8 cellular contexts compared by ENCODE assay signal in the genomic region with DNA sequence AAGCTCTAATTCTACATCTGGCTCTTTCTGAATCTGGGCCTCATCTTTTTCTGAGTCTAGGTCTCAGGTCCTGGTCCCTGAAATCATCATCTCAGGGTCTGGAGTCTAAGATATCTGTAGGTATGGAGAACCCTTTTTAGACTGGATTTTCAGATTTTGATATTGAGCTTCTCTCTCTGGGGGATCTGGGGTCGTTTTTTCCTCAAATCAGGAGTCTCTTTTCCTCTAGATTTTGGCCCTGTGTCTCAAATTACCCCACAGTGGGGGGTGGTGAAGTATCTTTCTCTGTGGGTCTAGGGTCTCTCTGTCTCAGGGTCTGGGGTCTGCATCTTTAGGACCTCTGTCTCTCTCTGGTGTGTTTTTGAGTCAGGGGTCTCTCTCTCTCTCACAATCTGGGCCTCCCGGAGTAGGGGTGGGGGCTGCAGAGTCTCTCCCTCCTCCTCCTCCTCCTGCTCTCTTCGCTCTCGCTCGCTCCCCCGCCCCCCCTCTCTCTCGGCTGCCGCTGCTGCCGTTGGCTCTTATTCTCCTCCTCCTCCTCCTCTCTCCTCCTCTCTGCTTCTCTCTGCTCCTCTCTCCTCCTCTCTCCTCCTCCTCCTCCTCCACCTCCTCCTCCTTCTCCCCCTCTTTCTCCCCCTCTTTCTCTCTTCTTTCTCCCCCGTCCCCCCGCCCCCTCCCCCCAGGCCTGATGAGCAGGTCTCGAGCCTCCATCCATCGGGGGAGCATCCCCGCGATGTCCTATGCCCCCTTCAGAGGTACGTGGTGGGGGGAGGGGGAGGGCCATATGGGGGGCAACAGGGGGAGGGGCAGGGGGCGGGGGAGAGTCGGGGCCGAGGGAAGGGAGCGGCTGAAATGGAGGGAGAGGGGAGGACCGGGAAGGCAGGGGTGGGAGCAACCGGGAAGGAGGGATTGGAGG. TPM values are rescaled to one million over a fixed set of nuclear protein-coding genes. Genes with fewer than 3 reads are reported as not detected.
DNase-seq lines count a peak whose midpoint lies in the region; ATAC-seq, FAIRE-seq and TF ChIP-seq lines count a peak whose summit lies in the region.

A gene (plus strand): TSS at position 486 of the 913 bp plus-strand sequence. CDS start 200 bp downstream, at position 686.

- TF ChIP-seq CTCF in RWPE2 (IDR thresholded peaks at IDR 0.05; ENCODE audit: poor library complexity, severe bottlenecking) (no peak), mammary epithelial cell (conservative IDR thresholded peaks at IDR 0.05 in 1 of 2, IDR thresholded peaks at IDR 0.05 in 1 of 2; ENCODE audit: extremely low read depth in 1 of 2, insufficient read depth in 1 of 2, low read depth in 1 of 2, low read length in 2 of 2) (no peak), kidney (IDR thresholded peaks at IDR 0.05; ENCODE audit: borderline replicate concordance, extremely low read depth, insufficient read depth) (no peak)

- H2AFZ ChIP-seq in mammary epithelial cell (ENCODE audit: low read depth, low read length), result peak within 1 kb of the TSS; percentile 79

- no TSS peak for BruUV-seq in mammary epithelial cell (replicated peaks; lab: Mats Ljungman, UMichigan)

- ATAC-seq in RWPE2 (ENCODE audit: low read depth) (no peak), HG02759 (IDR thresholded peaks at IDR 0.05; ENCODE audit: unreplicated experiment) (no peak), GM18517 (IDR thresholded peaks at IDR 0.05; ENCODE audit: unreplicated experiment) (no peak)

- H3K79me2 ChIP-seq in mammary epithelial cell (ENCODE audit: insufficient read depth, low read length), result peaks cover 28% of the 10 kb centered on the region

- DNase-seq in HCEC 1CT (peak; percentile 50), RWPE2 (ENCODE audit: low spot score) (no peak), mammary epithelial cell (no peak), kidney (peak; percentile 88), GM12891 (ENCODE audit: insufficient read length, low spot score) (no peak)
- DNase-seq in stimulated activated CD4-positive, alpha-beta T cell treated with anti-CD3 and anti-CD28 coated beads, Interleukin-4, amount 100 ng/mL, for 24 hours, result peak; percentile 48

- in situ Hi-C loops in mammary epithelial cell (cut with MboI; ENCODE audit: low sequenced_read_pairs in 2 of 2), result no loop called here

- WGBS in mammary epithelial cell (ENCODE audit: low coverage, missing lambda C conversion rate), result 50% methylated on average over 3 of the region's 22 CpGs

- no peak for TF ChIP-seq POLR2A in GM12891 (IDR thresholded peaks at IDR 0.05; ENCODE audit: low read depth, low read length)

- H3K36me3 ChIP-seq in RWPE2 (ENCODE audit: low read depth), result peaks cover 14% of the 10 kb centered on the region
- peaks cover 2% of the 10 kb centered on the region for H3K36me3 ChIP-seq in mammary epithelial cell (ENCODE audit: insufficient read depth, low read length)
- H3K36me3 ChIP-seq in kidney (ENCODE audit: control insufficient read depth in 1 of 2, insufficient read depth in 2 of 2, low read length in 2 of 2), result peaks cover 7% of the 10 kb centered on the region in 2 donors

- no peaks in the 10 kb centered on the region for H3K27me3 ChIP-seq in RWPE2 (ENCODE audit: insufficient read depth, poor library complexity, severe bottlenecking)
- H3K27me3 ChIP-seq in mammary epithelial cell (ENCODE audit: insufficient read depth, low read length), result no peaks in the 10 kb centered on the region

- intact Hi-C loops in mammary epithelial cell (cut with micrococcal nuclease) (loop anchor here (10.0 kb wide), 2 partner anchors 215 to 285 kb away; no protein-coding TSS in a partner anchor), kidney (cut with DNase I) (no loop called here)

- no peak within 1 kb of the TSS for H3K4me3 ChIP-seq in RWPE2 (ENCODE audit: severe bottlenecking)
- H3K4me3 ChIP-seq in mammary epithelial cell (replicated peaks in 1 of 3; ENCODE audit: insufficient read depth in 1 of 3, low read depth in 2 of 3, low read length in 3 of 3), result peak within 1 kb of the TSS in 1 of 3 experiments; percentile 21
- peak within 1 kb of the TSS in 1 of 2 donors; percentile 27 for H3K4me3 ChIP-seq in kidney (ENCODE audit: low read length in 2 of 2)

- H3K27ac ChIP-seq in RWPE2 (ENCODE audit: poor library complexity, severe bottlenecking) (peak within 1 kb of the TSS; percentile 82), mammary epithelial cell (ENCODE audit: insufficient read depth, low read depth, low read length) (peak within 1 kb of the TSS; percentile 85), kidney (ENCODE audit: low read depth in 2 of 2, low read length in 2 of 2) (peak within 1 kb of the TSS; percentile 90 to 98)

- H3K4me2 ChIP-seq in mammary epithelial cell (ENCODE audit: insufficient read depth, low read depth, low read length), result no peak within 1 kb of the TSS

- no peak within 1 kb of the TSS for H3K9ac ChIP-seq in mammary epithelial cell (ENCODE audit: insufficient read depth, low read length)
- peak within 1 kb of the TSS in 1 of 2 donors; percentile 85 for H3K9ac ChIP-seq in kidney (ENCODE audit: low read length in 2 of 2)

- dilution Hi-C loops in mammary epithelial cell (cut with HindIII; ENCODE audit: low sequenced_read_pairs), result no loop called here

- CTCF ChIA-PET in mammary epithelial cell (lab: Charles Lee; ENCODE audit: low non-redundant PET), result no interaction called here

- FAIRE-seq in kidney (lab: Jason Lieb, UNC) (no peak), GM12891 (lab: Jason Lieb, UNC) (no peak)

- H3K9me3 ChIP-seq in RWPE2 (ENCODE audit: severe bottlenecking) (no peaks in the 10 kb centered on the region), mammary epithelial cell (replicated peaks; ENCODE audit: insufficient read depth, low read length) (no peaks in the 10 kb centered on the region), kidney (ENCODE audit: control insufficient read depth in 1 of 2, low read length in 2 of 2) (no peaks in the 10 kb centered on the region)

- peaks cover 14% of the 10 kb centered on the region for H3K4me1 ChIP-seq in RWPE2 (ENCODE audit: insufficient read depth, poor library complexity, severe bottlenecking)
- peaks cover 28% of the 10 kb centered on the region for H3K4me1 ChIP-seq in mammary epithelial cell (ENCODE audit: insufficient read depth, low read length)
- H3K4me1 ChIP-seq in kidney (ENCODE audit: control insufficient read depth in 1 of 2, insufficient read depth in 1 of 2, low read depth in 1 of 2, low read length in 2 of 2), result peaks cover 5 to 25% of the 10 kb centered on the region in 2 donors

- H4K20me1 ChIP-seq in mammary epithelial cell (ENCODE audit: insufficient read depth, low read length), result no peaks in the 10 kb centered on the region

TF ChIP-seq in GM12891, 5 proteins besides CTCF, POLR2A, EP300 and RAD21:
- no peak for TF ChIP-seq TAF1 (IDR thresholded peaks at IDR 0.05; ENCODE audit: low read depth, low read length)
- no peak for TF ChIP-seq PAX5 (IDR thresholded peaks at IDR 0.05; ENCODE audit: insufficient read depth, low read length, severe bottlenecking)
- no peak for TF ChIP-seq POLR2AphosphoS5 (IDR thresholded peaks at IDR 0.05; ENCODE audit: low read depth, low read length)
- no peak for TF ChIP-seq SPI1 (IDR thresholded peaks at IDR 0.05; ENCODE audit: low read depth, low read length)
- no peak for TF ChIP-seq POU2F2 (IDR thresholded peaks at IDR 0.05; ENCODE audit: low read depth, low read length)

RNA-seq across cellular contexts. Expression of the gene that starts here (rescaled TPM):
- total RNA-seq in mammary epithelial cell, result 10 to 100 TPM in 1 of 2 donors, 1 to 10 TPM in 1; 4.2 to 17.7 TPM
- polyA plus RNA-seq in mammary epithelial cell, result 3.2 TPM
- 1.8 TPM for polyA minus RNA-seq in mammary epithelial cell
- total RNA-seq in kidney, result 17.8 TPM
- 2.7 TPM for polyA plus RNA-seq in kidney (ENCODE audit: insufficient read depth, low read depth, low replicate concordance)
- 10.4 TPM for polyA plus RNA-seq in GM12891 (2012; ENCODE audit: low read depth, missing spikeins)

Comparison
In these comparisons a context has a peak if more than half of its experiments do, and no peak if none do; other contexts are left out.
1. DNase-seq: peak in HCEC 1CT (single experiment), kidney (single experiment) and stimulated activated CD4-positive, alpha-beta T cell treated with anti-CD3 and anti-CD28 coated beads, Interleukin-4, amount 100 ng/mL, for 24 hours (single experiment); none in RWPE2 (single experiment), mammary epithelial cell (single experiment) and GM12891 (single experiment).
2. Peak in every context shown above with its lines, with median percentiles within 50 percentile points of each other: H3K27ac ChIP-seq.